In the genomic region with DNA sequence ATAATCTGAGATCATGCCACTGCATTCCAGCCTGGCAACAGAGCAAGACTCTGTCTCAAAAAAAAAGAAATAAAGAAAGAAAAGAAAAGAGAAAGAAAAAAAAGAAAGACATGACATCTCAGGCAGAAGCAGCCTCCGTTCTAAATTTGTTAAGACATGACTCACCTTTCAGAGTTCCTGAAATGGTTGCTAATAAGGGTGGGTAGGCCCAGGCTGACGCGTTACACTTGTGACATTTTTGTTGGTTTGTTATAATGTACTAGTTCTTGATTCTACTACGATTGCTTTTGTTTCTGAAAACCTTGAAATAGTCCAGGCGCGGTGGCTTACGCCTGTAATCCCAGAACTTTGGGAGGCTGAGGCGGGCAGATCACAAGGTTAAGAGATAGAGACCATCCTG, we compare ENCODE assay signal across 18 cellular contexts.
"Had no signal": no experiment of that assay in that cellular context is flagged by ENCODE, and none has a peak within 500 bp of the region (broad histone marks: within the 10 kb centered on the region; RNA-seq: fewer than 3 reads in every experiment).

No MANE protein-coding gene starts in this region.

- H3K27ac ChIP-seq: coronary artery, epithelial cell of prostate, parathyroid adenoma, tibial nerve had no signal

- DNase-seq: activated gamma-delta T cell treated with Interleukin-2 at 50 U/mL for 16 hours; activated naive CD8-positive, alpha-beta T cell treated with anti-CD3 and anti-CD28 coated beads for 36 hours; activated T-cell treated with anti-CD3 and anti-CD28 coated beads, Interleukin-2, amount 50 U/mL, for 4 hours; aorta; effector memory CD4-positive, alpha-beta T cell; left cardiac atrium; midbrain; naive B cell; retina; stimulated activated CD4-positive, alpha-beta T cell treated with anti-CD3 and anti-CD28 coated beads, Interleukin-4, amount 100 ng/mL, for 4 hours; SW 1271 had no signal

- H3K9me3 Mint-ChIP-seq: activated naive CD8-positive, alpha-beta T cell treated with anti-CD3 and anti-CD28 coated beads for 36 hours; activated T-cell treated with anti-CD3 and anti-CD28 coated beads, Interleukin-2, amount 50 U/mL, for 4 hours; naive B cell; T-helper 2 cell treated with Interferon-gamma antibody and Interleukin-4, amounts not matched to agents 5 μg/mL and 100 μg/mL, for 36 hours had no signal

- H3K4me3 Mint-ChIP-seq: activated naive CD8-positive, alpha-beta T cell treated with anti-CD3 and anti-CD28 coated beads for 36 hours; activated T-cell treated with anti-CD3 and anti-CD28 coated beads, Interleukin-2, amount 50 U/mL, for 4 hours; naive B cell; T-helper 2 cell treated with Interferon-gamma antibody and Interleukin-4, amounts not matched to agents 5 μg/mL and 100 μg/mL, for 36 hours had no signal

- H3K27me3 ChIP-seq: tibial nerve had no signal

- H3K4me1 ChIP-seq: parathyroid adenoma had no signal

- H3K4me3 ChIP-seq: coronary artery, lung, tibial nerve had no signal

- H3K9me3 ChIP-seq: tibial nerve had no signal

- H3K27ac Mint-ChIP-seq: activated naive CD8-positive, alpha-beta T cell treated with anti-CD3 and anti-CD28 coated beads for 36 hours; T-helper 2 cell treated with Interferon-gamma antibody and Interleukin-4, amounts not matched to agents 5 μg/mL and 100 μg/mL, for 36 hours had no signal

- ATAC-seq: activated CD4-positive, CD25-positive, alpha-beta regulatory T cell treated with anti-CD3 and anti-CD28 coated beads, Interleukin-2, amount 50 U/mL, for 24 hours; activated T-cell treated with anti-CD3 and anti-CD28 coated beads, Interleukin-2, amount 50 U/mL, for 4 hours; left cardiac atrium had no signal

- H3K4me1 Mint-ChIP-seq: activated naive CD8-positive, alpha-beta T cell treated with anti-CD3 and anti-CD28 coated beads for 36 hours had no signal

- H3K36me3 Mint-ChIP-seq: naive B cell had no signal

- H3K27me3 Mint-ChIP-seq: activated naive CD8-positive, alpha-beta T cell treated with anti-CD3 and anti-CD28 coated beads for 36 hours; naive B cell had no signal
